Comparison of ENCODE assay signal across 1 cellular context in genomic region chr13:51331354-51331861, GRCh38.
TF ChIP-seq lines count a peak whose summit lies in the region.

No MANE protein-coding gene starts in this region.

TF ChIP-seq in GM23338, 12 proteins besides CTCF, POLR2A, EP300 and RAD21:
- TF ChIP-seq ZNF462 (CRISPR knock-in tag; IDR thresholded peaks at IDR 0.05) (no peak), POLR2AphosphoS5 (IDR thresholded peaks at IDR 0.05; ENCODE audit: low read depth) (no peak), EZH2phosphoT487 (IDR thresholded peaks at IDR 0.05; ENCODE audit: unreplicated experiment) (no peak), NANOG (IDR thresholded peaks at IDR 0.05; ENCODE audit: borderline replicate concordance) (no peak), ETS1 (IDR thresholded peaks at IDR 0.05) (no peak), EZH2 (IDR thresholded peaks at IDR 0.05; ENCODE audit: low read depth, unreplicated experiment) (no peak), JUNB (IDR thresholded peaks at IDR 0.05; ENCODE audit: unreplicated experiment) (no peak), CREB1 (CRISPR knock-in tag; IDR thresholded peaks at IDR 0.05; ENCODE audit: low read depth) (no peak), ZNF331 (CRISPR knock-in tag; IDR thresholded peaks at IDR 0.05; ENCODE audit: low read depth) (no peak), STAT1 (IDR thresholded peaks at IDR 0.05; ENCODE audit: unreplicated experiment) (no peak), ZNF114 (CRISPR knock-in tag; IDR thresholded peaks at IDR 0.05) (no peak)
- TF ChIP-seq, protein P1, sequence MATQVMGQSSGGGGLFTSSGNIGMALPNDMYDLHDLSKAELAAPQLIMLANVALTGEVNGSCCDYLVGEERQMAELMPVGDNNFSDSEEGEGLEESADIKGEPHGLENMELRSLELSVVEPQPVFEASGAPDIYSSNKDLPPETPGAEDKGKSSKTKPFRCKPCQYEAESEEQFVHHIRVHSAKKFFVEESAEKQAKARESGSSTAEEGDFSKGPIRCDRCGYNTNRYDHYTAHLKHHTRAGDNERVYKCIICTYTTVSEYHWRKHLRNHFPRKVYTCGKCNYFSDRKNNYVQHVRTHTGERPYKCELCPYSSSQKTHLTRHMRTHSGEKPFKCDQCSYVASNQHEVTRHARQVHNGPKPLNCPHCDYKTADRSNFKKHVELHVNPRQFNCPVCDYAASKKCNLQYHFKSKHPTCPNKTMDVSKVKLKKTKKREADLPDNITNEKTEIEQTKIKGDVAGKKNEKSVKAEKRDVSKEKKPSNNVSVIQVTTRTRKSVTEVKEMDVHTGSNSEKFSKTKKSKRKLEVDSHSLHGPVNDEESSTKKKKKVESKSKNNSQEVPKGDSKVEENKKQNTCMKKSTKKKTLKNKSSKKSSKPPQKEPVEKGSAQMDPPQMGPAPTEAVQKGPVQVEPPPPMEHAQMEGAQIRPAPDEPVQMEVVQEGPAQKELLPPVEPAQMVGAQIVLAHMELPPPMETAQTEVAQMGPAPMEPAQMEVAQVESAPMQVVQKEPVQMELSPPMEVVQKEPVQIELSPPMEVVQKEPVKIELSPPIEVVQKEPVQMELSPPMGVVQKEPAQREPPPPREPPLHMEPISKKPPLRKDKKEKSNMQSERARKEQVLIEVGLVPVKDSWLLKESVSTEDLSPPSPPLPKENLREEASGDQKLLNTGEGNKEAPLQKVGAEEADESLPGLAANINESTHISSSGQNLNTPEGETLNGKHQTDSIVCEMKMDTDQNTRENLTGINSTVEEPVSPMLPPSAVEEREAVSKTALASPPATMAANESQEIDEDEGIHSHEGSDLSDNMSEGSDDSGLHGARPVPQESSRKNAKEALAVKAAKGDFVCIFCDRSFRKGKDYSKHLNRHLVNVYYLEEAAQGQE (IDR thresholded peaks at IDR 0.05; ENCODE audit: unreplicated experiment), result no peak
